In the genomic region with DNA sequence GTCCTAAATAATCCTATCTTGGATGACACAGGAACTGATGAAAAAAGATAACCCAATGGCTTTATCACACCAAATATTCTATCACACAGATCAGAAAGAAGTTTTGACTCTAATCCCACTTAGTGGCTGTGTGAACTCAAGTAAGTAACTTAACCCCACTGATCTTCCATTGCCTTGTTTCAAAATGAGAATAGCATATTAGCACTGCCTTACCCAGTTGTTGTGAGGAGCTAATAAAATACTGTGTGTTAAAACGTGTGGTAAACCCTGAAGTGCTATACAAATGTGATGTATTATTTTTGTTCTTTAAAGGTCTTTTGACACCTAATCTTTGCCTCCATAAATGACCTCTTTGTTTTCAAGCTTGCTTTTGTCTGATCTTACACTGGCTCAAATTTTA, we compare ENCODE assay signal across 9 cellular contexts.
A peak's percentile ranks its signal among the peaks of the same experiment; 100 is the strongest.
DNase-seq lines count a peak whose midpoint lies in the region; ATAC-seq and TF ChIP-seq lines count a peak whose summit lies in the region.
"Had no signal": no experiment of that assay in that cellular context is flagged by ENCODE, and none has a peak within 500 bp of the region (broad histone marks: within the 10 kb centered on the region; RNA-seq: fewer than 3 reads in every experiment).

No MANE protein-coding gene starts in this region.

- TF ChIP-seq CTCF in mammary epithelial cell (conservative IDR thresholded peaks at IDR 0.05 in 1 of 2, IDR thresholded peaks at IDR 0.05 in 1 of 2; ENCODE audit: extremely low read depth in 1 of 2, insufficient read depth in 1 of 2, low read depth in 1 of 2, low read length in 2 of 2): no peak
- no peak for TF ChIP-seq CTCF in GM13977 (IDR thresholded peaks at IDR 0.05; ENCODE audit: extremely low read depth, insufficient read depth, missing control alignments)

- no peak overlapping the region for H2BK120ac ChIP-seq in mesendoderm (ENCODE audit: low read depth, low read length)

- H3K36me3 ChIP-seq in mesendoderm (ENCODE audit: control insufficient read depth, insufficient read depth, low read length) (no peaks in the 10 kb centered on the region), mammary epithelial cell (ENCODE audit: insufficient read depth, low read length) (no peaks in the 10 kb centered on the region)

- ATAC-seq in GM18511 (IDR thresholded peaks at IDR 0.05; ENCODE audit: unreplicated experiment): peak; percentile 27
- peak; percentile 6 for ATAC-seq in GM21717 (IDR thresholded peaks at IDR 0.05; ENCODE audit: unreplicated experiment)
- ATAC-seq in HG03558 (IDR thresholded peaks at IDR 0.05; ENCODE audit: extremely low read depth, unreplicated experiment): peak; percentile 0

- no TSS peak for BruUV-seq in mammary epithelial cell (replicated peaks; lab: Mats Ljungman, UMichigan)

- H2BK15ac ChIP-seq in mesendoderm (replicated peaks; ENCODE audit: low read depth): no peak overlapping the region

- dilution Hi-C loops in mammary epithelial cell (cut with HindIII; ENCODE audit: low sequenced_read_pairs): no loop called here

- H3K27me3 ChIP-seq in mesendoderm (ENCODE audit: insufficient read depth, low read length, poor library complexity) (no peaks in the 10 kb centered on the region), mammary epithelial cell (ENCODE audit: insufficient read depth, low read length) (no peaks in the 10 kb centered on the region)

- H3K4ac ChIP-seq in mesendoderm (ENCODE audit: low read depth, low read length): no peak overlapping the region

- H3K27ac ChIP-seq in mesendoderm (ENCODE audit: low read depth, low read length): no peak overlapping the region
- no peak overlapping the region for H3K27ac ChIP-seq in mammary epithelial cell (ENCODE audit: insufficient read depth, low read depth, low read length)

- H4K5ac ChIP-seq in mesendoderm (ENCODE audit: low read length): no peak overlapping the region

- no peaks in the 10 kb centered on the region for H3K9me3 ChIP-seq in mammary epithelial cell (replicated peaks; ENCODE audit: insufficient read depth, low read length)
- H3K9me3 ChIP-seq: mucosa of descending colon had no signal

- no peak overlapping the region for H4K8ac ChIP-seq in mesendoderm (ENCODE audit: low read depth, low read length)

- DNase-seq in mesendoderm (peak; percentile 57), mammary epithelial cell (no peak), cortex of kidney (lab: John Stamatoyannopoulos, UW) (no peak), GM13977 (ENCODE audit: low spot score) (no peak)
- no peak for DNase-seq in activated effector memory CD4-positive, alpha-beta T cell treated with anti-CD3 and anti-CD28 coated beads, Interleukin-2, amount 50 U/mL, for 16 hours
- DNase-seq: mucosa of descending colon had no signal

- CTCF ChIA-PET in mammary epithelial cell (lab: Charles Lee; ENCODE audit: low non-redundant PET): no interaction called here

- H3K79me2 ChIP-seq in mesendoderm (ENCODE audit: control insufficient read depth, insufficient read depth, low read length) (no peaks in the 10 kb centered on the region), mammary epithelial cell (ENCODE audit: insufficient read depth, low read length) (no peaks in the 10 kb centered on the region)

- H3K56ac ChIP-seq in mesendoderm (ENCODE audit: low read length): no peak overlapping the region

- H3K18ac ChIP-seq in mesendoderm (ENCODE audit: low read length): no peak overlapping the region

- intact Hi-C loops in mammary epithelial cell (cut with micrococcal nuclease): no loop called here

- H3K4me3 ChIP-seq in mesendoderm (ENCODE audit: low read length) (no peak overlapping the region), mammary epithelial cell (replicated peaks in 1 of 3; ENCODE audit: insufficient read depth in 1 of 3, low read depth in 2 of 3, low read length in 3 of 3) (no peak overlapping the region)
- H3K4me3 ChIP-seq: mucosa of descending colon had no signal

- H3K4me1 ChIP-seq in mesendoderm (ENCODE audit: control insufficient read depth, low read depth, low read length): peaks cover 2% of the 10 kb centered on the region
- H3K4me1 ChIP-seq in mammary epithelial cell (ENCODE audit: insufficient read depth, low read length): peaks cover 9% of the 10 kb centered on the region

- H4K20me1 ChIP-seq in mammary epithelial cell (ENCODE audit: insufficient read depth, low read length): no peaks in the 10 kb centered on the region

- H3K79me1 ChIP-seq in mesendoderm (ENCODE audit: low read length): no peaks in the 10 kb centered on the region

- no peak overlapping the region for H2AFZ ChIP-seq in mammary epithelial cell (ENCODE audit: low read depth, low read length)

- H3K4me2 ChIP-seq in mesendoderm (ENCODE audit: low read length) (no peak overlapping the region), mammary epithelial cell (ENCODE audit: insufficient read depth, low read depth, low read length) (no peak overlapping the region)

- no peak overlapping the region for H2BK5ac ChIP-seq in mesendoderm (ENCODE audit: low read length)

- WGBS in mesendoderm (ENCODE audit: extremely low coverage, insufficient coverage, low lambda C conversion rate): no CpG with 5 or more reads among the region's 1 CpG
- WGBS in mammary epithelial cell (ENCODE audit: low coverage, missing lambda C conversion rate): 0% methylated on average over 1 of the region's 1 CpG

- no peak overlapping the region for H3K23ac ChIP-seq in mesendoderm (ENCODE audit: low read length)

- H3K9ac ChIP-seq in mesendoderm (ENCODE audit: low read length): no peak overlapping the region
- no peak overlapping the region for H3K9ac ChIP-seq in mammary epithelial cell (ENCODE audit: insufficient read depth, low read length)

- H2AK5ac ChIP-seq in mesendoderm (ENCODE audit: low read length): no peak overlapping the region

- in situ Hi-C loops in mammary epithelial cell (cut with MboI; ENCODE audit: low sequenced_read_pairs in 2 of 2) (no loop called here), GM13977 (cut with MboI; ENCODE audit: low pct_unique_long_range_greater_than_20kb, low sequenced_read_pairs, unreplicated experiment) (no loop called here)
